31 cellular contexts compared by ENCODE assay signal in the genomic region with DNA sequence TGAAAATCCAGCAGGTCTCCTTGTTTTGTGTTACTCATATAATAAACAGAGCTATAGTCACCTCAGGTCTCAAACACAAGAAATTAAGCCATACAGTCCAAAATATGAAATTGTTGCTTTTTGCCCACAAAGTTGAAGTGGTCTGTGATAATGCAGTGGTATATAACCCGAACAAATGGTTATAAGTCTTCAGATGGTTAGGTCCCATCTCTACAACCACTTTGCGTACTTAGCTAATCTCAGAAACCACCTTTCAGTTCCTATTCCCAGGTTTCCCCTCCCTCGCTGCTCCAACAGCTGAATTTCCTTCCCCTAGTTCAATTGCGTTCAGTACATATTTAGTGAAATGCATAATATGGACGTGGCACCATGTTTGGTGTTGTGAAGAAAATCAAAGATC. TPM values are rescaled to one million over a fixed set of nuclear protein-coding genes. Genes with fewer than 3 reads are reported as not detected.
"Had no signal": no experiment of that assay in that cellular context is flagged by ENCODE, and none has a peak within 500 bp of the region (broad histone marks: within the 10 kb centered on the region; RNA-seq: fewer than 3 reads in every experiment).

No MANE protein-coding gene starts in this region.

- H3K27ac ChIP-seq: brain microvascular endothelial cell, esophagus muscularis mucosa, foreskin keratinocyte, gastrocnemius medialis, heart left ventricle, VCaP had no signal

- H3K9me3 ChIP-seq: esophagus muscularis mucosa, gastrocnemius medialis, heart left ventricle had no signal

- DNase-seq: activated CD4-positive, alpha-beta memory T cell treated with anti-CD3 and anti-CD28 coated beads, Interleukin-2, amount 10 ng/mL, durations not matched to agents 7 days and 5 days; activated CD4-positive, alpha-beta T cell treated with anti-CD3 and anti-CD28 coated beads for 1 hour; activated CD4-positive, alpha-beta T cell treated with anti-CD3 and anti-CD28 coated beads for 4 hours; activated CD4-positive, alpha-beta T cell treated with anti-CD3 and anti-CD28 coated beads, Interleukin-2, amount 10 ng/mL, durations not matched to agents 7 days and 5 days; activated CD4-positive, alpha-beta T cell treated with anti-CD3 and anti-CD28 coated beads, Interleukin-2, amount 50 U/mL, for 4 hours; activated effector memory CD4-positive, alpha-beta T cell treated with Interleukin-2 at 50 U/mL for 16 hours; activated gamma-delta T cell treated with Interleukin-2 at 50 U/mL for 16 hours; activated naive CD4-positive, alpha-beta T cell treated with anti-CD3 and anti-CD28 coated beads, Interleukin-2, amount 50 U/mL, for 16 hours; activated naive CD4-positive, alpha-beta T cell treated with Interleukin-2 at 50 U/mL for 16 hours; activated T-cell treated with anti-CD3 and anti-CD28 coated beads, Interleukin-2, amount 50 U/mL, for 4 hours; amniotic stem cell; anterior cingulate cortex; brain microvascular endothelial cell; cortex of kidney; dermis blood vessel endothelial cell; effector CD4-positive, alpha-beta T cell; effector memory CD8-positive, alpha-beta T cell; erythroblast; foreskin keratinocyte; gastrocnemius medialis; glutamatergic neuron; heart left ventricle; T-helper 2 cell had no signal

- H3K4me1 ChIP-seq: foreskin keratinocyte had no signal

- FAIRE-seq: astrocyte, bronchial epithelial cell, colon had no signal

- ATAC-seq: activated T-cell treated with anti-CD3 and anti-CD28 coated beads, Interleukin-2, amount 50 U/mL, for 4 hours; activated T-helper 17 cell treated with anti-CD3 and anti-CD28 coated beads, Interleukin-2, amount 50 U/mL, for 72 hours; effector memory CD8-positive, alpha-beta T cell; foreskin keratinocyte; gastrocnemius medialis; heart left ventricle; WTC11 had no signal

- H3K36me3 ChIP-seq: brain microvascular endothelial cell, esophagus muscularis mucosa, gastrocnemius medialis, heart left ventricle had no signal

- H3K4me3 ChIP-seq: esophagus muscularis mucosa, gastrocnemius medialis, heart left ventricle had no signal

RNA-seq across cellular contexts. Expression of a gene that starts 3.3 kb away (rescaled TPM):
- total RNA-seq: activated CD4-positive, alpha-beta memory T cell treated with anti-CD3 and anti-CD28 coated beads, Interleukin-2, amount 10 ng/mL, durations not matched to agents 7 days and 5 days; activated CD4-positive, alpha-beta T cell treated with anti-CD3 and anti-CD28 coated beads, Interleukin-2, amount 10 ng/mL, durations not matched to agents 7 days and 5 days; activated T-cell treated with anti-CD3 and anti-CD28 coated beads, Interleukin-2, amount 50 U/mL, for 4 hours; activated T-helper 17 cell treated with anti-CD3 and anti-CD28 coated beads, Interleukin-2, amount 50 U/mL, for 72 hours; astrocyte; bronchial epithelial cell; dermis blood vessel endothelial cell; foreskin keratinocyte; T-helper 1 cell treated with Interleukin-12 subunit alpha and Interleukin-12 subunit beta and Interleukin-4 antibody, amounts not matched to agents 30 ng/mL and 1 ng/mL, for 36 hours had no signal
- polyA plus RNA-seq: foreskin keratinocyte had no signal
